In the genomic region with DNA sequence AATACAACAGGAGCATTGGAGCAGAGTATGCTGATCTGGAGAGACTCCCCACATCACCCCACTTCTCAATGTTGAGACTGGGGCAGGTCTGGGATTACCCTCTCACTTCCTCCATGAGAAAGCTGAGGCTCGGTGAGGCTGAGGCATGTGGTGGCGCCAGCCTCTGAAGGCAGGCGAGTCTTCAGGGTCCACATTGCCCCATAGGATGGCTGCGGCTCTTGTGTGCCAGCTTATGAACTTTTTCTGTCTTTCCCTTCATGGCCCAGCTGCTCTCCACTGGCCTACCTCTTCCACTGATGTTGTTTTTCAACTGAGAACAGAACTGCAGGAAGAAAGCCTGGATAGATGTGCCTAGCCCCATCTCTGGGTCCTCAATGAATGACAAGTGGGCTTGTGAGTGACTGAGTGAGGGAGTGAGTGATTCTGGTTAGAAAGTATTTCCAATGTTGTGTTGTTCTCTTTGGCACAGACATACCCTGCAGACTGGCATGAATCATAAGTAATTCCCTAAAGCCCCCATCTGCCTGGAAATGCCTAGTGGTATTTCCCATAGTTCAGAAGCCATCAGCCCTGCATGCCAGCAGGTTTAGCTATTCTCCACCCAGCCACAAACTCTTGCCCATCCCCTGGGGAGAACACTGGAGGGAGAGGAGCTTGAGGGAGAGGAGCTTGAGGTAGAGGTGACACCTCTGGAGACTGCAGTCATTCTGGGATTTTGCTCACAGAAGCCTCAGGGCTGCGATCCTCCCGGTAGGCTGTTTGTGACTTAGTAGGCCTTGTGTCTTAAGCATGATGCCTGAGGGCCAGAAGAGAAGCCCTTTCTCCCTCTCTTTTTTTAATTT, we compare ENCODE assay signal across 11 cellular contexts. TPM values are rescaled to one million over a fixed set of nuclear protein-coding genes. Genes with fewer than 3 reads are reported as not detected.
DNase-seq lines count a peak whose midpoint lies in the region; ATAC-seq and TF ChIP-seq lines count a peak whose summit lies in the region.
"Had no signal": no experiment of that assay in that cellular context is flagged by ENCODE, and none has a peak within 500 bp of the region (broad histone marks: within the 10 kb centered on the region; RNA-seq: fewer than 3 reads in every experiment).

No MANE protein-coding gene starts in this region.

- TF ChIP-seq CTCF in fibroblast of the aortic adventitia (IDR thresholded peaks at IDR 0.05; ENCODE audit: insufficient read depth, low read length) (no peak), thoracic aorta (IDR thresholded peaks at IDR 0.05) (no peak)

- peak; percentile 47 for ATAC-seq in thoracic aorta (ENCODE audit: insufficient number of reproducible peaks, low FRiP score, low read depth)

- H3K4me3 ChIP-seq in fibroblast of the aortic adventitia (ENCODE audit: low read depth, low read length) (no peak overlapping the region), thoracic aorta (no peak overlapping the region)

- DNase-seq in HT1080 (ENCODE audit: low read depth) (peak; percentile 92), fibroblast of the aortic adventitia (ENCODE audit: low read depth) (peak; percentile 47), thoracic aorta (ENCODE audit: low spot score) (no peak), NCI-H1105 (lab: John Stamatoyannopoulos, UW) (no peak), inferior parietal cortex (ENCODE audit: extremely low spot score) (no peak)
- DNase-seq in activated CD8-positive, alpha-beta memory T cell treated with anti-CD3 and anti-CD28 coated beads, Interleukin-2, amount 50 U/mL, for 48 hours, result peak; percentile 26
- DNase-seq in effector CD8-positive, alpha-beta T cell (lab: John Stamatoyannopoulos, UW), result no peak
- DNase-seq: activated naive CD4-positive, alpha-beta T cell treated with anti-CD3 and anti-CD28 coated beads for 36 hours; H7; hippocampal formation; NCI-H2107 had no signal

- H3K27me3 ChIP-seq in thoracic aorta (replicated peaks; ENCODE audit: insufficient read depth), result no peaks in the 10 kb centered on the region

- H3K27ac ChIP-seq in thoracic aorta, result peak overlapping the region in 1 of 2 donors; percentile 93

- H3K36me3 ChIP-seq in thoracic aorta, result no peaks in the 10 kb centered on the region

- peaks cover 38 to 55% of the 10 kb centered on the region in 2 donors for H3K4me1 ChIP-seq in thoracic aorta (ENCODE audit: control insufficient read depth in 1 of 2, low read depth in 2 of 2)

- no peaks in the 10 kb centered on the region for H3K9me3 ChIP-seq in thoracic aorta

RNA-seq across cellular contexts. Expression of gene AMOTL2, which starts 56.9 kb away (rescaled TPM):
- total RNA-seq in HT1080 (2014; rRNA removed; shearing (Covaris generic)), result 197 and 213 TPM in 2 replicates
- 165 and 175 TPM in 2 replicates for polyA plus RNA-seq in HT1080 (2015; cell fraction: cytosol; rRNA removed)
- 320 and 337 TPM in 2 replicates for polyA plus RNA-seq in HT1080 (2015; cell fraction: nucleus; rRNA removed)
- total RNA-seq in fibroblast of the aortic adventitia (ENCODE audit: low replicate concordance) (65.0 and 75.7 TPM in 2 replicates), thoracic aorta (100 to 1,000 TPM in 1 of 2 donors, 10 to 100 TPM in 1; 62.4 to 161 TPM)

Comparison
In these comparisons a context has a peak if more than half of its experiments do, and no peak if none do; other contexts are left out.
1. DNase-seq: peak in HT1080 (single experiment), activated CD8-positive, alpha-beta memory T cell treated with anti-CD3 and anti-CD28 coated beads, Interleukin-2, amount 50 U/mL, for 48 hours (single experiment) and fibroblast of the aortic adventitia (single experiment); none in thoracic aorta (single experiment), NCI-H1105 (single experiment), inferior parietal cortex (single experiment) and effector CD8-positive, alpha-beta T cell (single experiment).